ENCODE assay signal across 27 cellular contexts in the genomic region with DNA sequence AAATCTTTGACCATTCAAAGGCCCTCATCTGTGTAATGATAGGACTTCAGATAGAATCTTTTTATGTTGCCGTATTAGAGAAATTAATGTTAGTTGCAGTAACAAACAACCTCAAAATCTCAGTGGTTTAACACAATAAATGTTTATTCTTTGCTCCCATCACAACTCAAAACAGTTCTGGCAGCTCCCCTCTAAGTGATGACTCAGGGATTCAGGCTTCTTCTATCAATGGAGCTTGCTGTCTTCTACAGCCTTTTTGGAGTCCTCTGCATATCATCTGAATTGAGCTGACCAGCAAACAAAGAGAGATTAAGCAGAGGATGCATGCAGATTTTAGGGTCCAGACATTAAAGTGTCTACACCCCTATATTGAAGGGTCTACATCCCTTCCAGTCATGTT.
"Had no signal": no experiment of that assay in that cellular context is flagged by ENCODE, and none has a peak within 500 bp of the region (broad histone marks: within the 10 kb centered on the region; RNA-seq: fewer than 3 reads in every experiment).

No MANE protein-coding gene starts in this region.

- H2AFZ ChIP-seq: hepatocyte had no signal

- H3K4me2 ChIP-seq: hepatocyte, smooth muscle cell had no signal

- DNase-seq: colonic mucosa; effector CD8-positive, alpha-beta T cell; endodermal cell; foreskin keratinocyte; heart left ventricle; kidney; natural killer cell; pancreas; stimulated activated CD4-positive, alpha-beta T cell treated with anti-CD3 and anti-CD28 coated beads, Interleukin-12 subunit alpha, Interleukin-12 subunit beta, amount 100 ng/mL, for 4 hours; stimulated activated CD4-positive, alpha-beta T cell treated with anti-CD3 and anti-CD28 coated beads, Interleukin-1b, Interleukin-23, amount 100 ng/mL, for 48 hours; stimulated activated CD4-positive, alpha-beta T cell treated with anti-CD3 and anti-CD28 coated beads, Interleukin-4, amount 100 ng/mL, for 1 hour; stimulated activated CD8-positive, alpha-beta memory T cell treated with anti-CD3 and anti-CD28 coated beads, Interleukin-4, amount 100 ng/mL, for 48 hours; stimulated activated naive CD4-positive, alpha-beta T cell treated with Interleukin-2 at 50 U/mL for 16 hours; stomach; thyroid gland; upper lobe of left lung had no signal

- H3K4me1 ChIP-seq: colonic mucosa, gastroesophageal sphincter, pancreas, stomach, upper lobe of left lung had no signal

- H3K36me3 ChIP-seq: colonic mucosa, gastroesophageal sphincter, heart left ventricle, neutrophil, pancreas, stomach, thyroid gland, upper lobe of left lung had no signal

- H3K27me3 ChIP-seq: colonic mucosa, foreskin keratinocyte, gastroesophageal sphincter, heart left ventricle, hepatocyte, neutrophil, stomach, thyroid gland, upper lobe of left lung had no signal

- H3K27ac Mint-ChIP-seq: dendritic cell treated with granulocyte-macrophage colony-stimulating factor and Interleukin-4, amounts not matched to agents 40 ng/mL and 50 ng/mL, for 4 days; endodermal cell; memory B cell; natural killer cell had no signal

- H3K4me3 Mint-ChIP-seq: dendritic cell treated with granulocyte-macrophage colony-stimulating factor and Interleukin-4, amounts not matched to agents 40 ng/mL and 50 ng/mL, for 4 days; endodermal cell; memory B cell; natural killer cell had no signal

- H3K4me1 Mint-ChIP-seq: memory B cell, natural killer cell had no signal

- H3K9me3 Mint-ChIP-seq: dendritic cell treated with granulocyte-macrophage colony-stimulating factor and Interleukin-4, amounts not matched to agents 40 ng/mL and 50 ng/mL, for 4 days; endodermal cell; memory B cell; natural killer cell had no signal

- H3K9me3 ChIP-seq: colonic mucosa, gastroesophageal sphincter, heart left ventricle, neutrophil, pancreas, stomach, thyroid gland, upper lobe of left lung had no signal

- H3K36me3 Mint-ChIP-seq: memory B cell, natural killer cell had no signal

- H3K79me2 ChIP-seq: hepatocyte had no signal

- H3K27ac ChIP-seq: colonic mucosa, epithelial cell of prostate, foreskin keratinocyte, gastroesophageal sphincter, heart left ventricle, hepatocyte, neutrophil, pancreas, stomach, upper lobe of left lung had no signal

- H3K27me3 Mint-ChIP-seq: dendritic cell treated with granulocyte-macrophage colony-stimulating factor and Interleukin-4, amounts not matched to agents 40 ng/mL and 50 ng/mL, for 4 days; memory B cell had no signal

- ATAC-seq: esophagus mucosa, foreskin keratinocyte, gastroesophageal sphincter, heart left ventricle, left lobe of liver, natural killer cell, pancreas, sciatic nerve had no signal

- H3K4me3 ChIP-seq: colonic mucosa, gastroesophageal sphincter, heart left ventricle, hepatocyte, lung, pancreas, smooth muscle cell, stomach, thyroid gland, upper lobe of left lung had no signal
